Comparison of ENCODE assay signal across 9 cellular contexts in genomic region chr3:56917740-56918568, GRCh38.
A peak's percentile ranks its signal among the peaks of the same experiment; 100 is the strongest.
DNase-seq lines count a peak whose midpoint lies in the region; ATAC-seq and TF ChIP-seq lines count a peak whose summit lies in the region.
"Had no signal": no experiment of that assay in that cellular context is flagged by ENCODE, and none has a peak within 500 bp of the region (broad histone marks: within the 10 kb centered on the region; RNA-seq: fewer than 3 reads in every experiment).

No MANE protein-coding gene starts in this region.

- H3K9me3 ChIP-seq in CD4-positive, alpha-beta T cell (ENCODE audit: control insufficient read depth, low read length): no peaks in the 10 kb centered on the region
- no peaks in the 10 kb centered on the region for H3K9me3 ChIP-seq in SU-DHL-6 (ENCODE audit: insufficient read depth, low read length)
- no peaks in the 10 kb centered on the region for H3K9me3 ChIP-seq in smooth muscle cell (replicated peaks; ENCODE audit: low read depth)
- H3K9me3 ChIP-seq in A673 (ENCODE audit: low read depth, low read length, poor library complexity, severe bottlenecking): no peaks in the 10 kb centered on the region

- H3K27ac ChIP-seq in CD4-positive, alpha-beta T cell (ENCODE audit: low read depth, low read length): peak overlapping the region; percentile 75
- peak overlapping the region; percentile 69 for H3K27ac ChIP-seq in SU-DHL-6 (ENCODE audit: low read depth, low read length)
- no peak overlapping the region for H3K27ac ChIP-seq in smooth muscle cell (ENCODE audit: low read depth)
- no peak overlapping the region for H3K27ac ChIP-seq in A673 (ENCODE audit: low read depth, low read length, poor library complexity, severe bottlenecking)

- intact Hi-C loops in CD4-positive, alpha-beta T cell (cut with DNase I, micrococcal nuclease): loop anchor here (2.0 to 5.0 kb wide), 7 partner anchors 25 to 236 kb away; partner anchors contain the start of genes ARHGEF3 (in 2 of the 2) and TASOR (in 1 of the 2)
- intact Hi-C loops in A673 (cut with micrococcal nuclease; ENCODE audit: unreplicated experiment): no loop called here

- no peaks in the 10 kb centered on the region for H4K20me1 ChIP-seq in SU-DHL-6 (ENCODE audit: low read depth, low read length)
- H4K20me1 ChIP-seq in smooth muscle cell (ENCODE audit: low read depth): no peaks in the 10 kb centered on the region

- TF ChIP-seq CTCF in CD4-positive, alpha-beta T cell (IDR thresholded peaks at IDR 0.05): no peak
- no peak for TF ChIP-seq CTCF in SU-DHL-6 (IDR thresholded peaks at IDR 0.05; ENCODE audit: insufficient read depth, low read length, poor library complexity, severe bottlenecking)
- TF ChIP-seq CTCF in nephron (IDR thresholded peaks at IDR 0.05; ENCODE audit: unreplicated experiment in 3 of 3): no peak
- TF ChIP-seq CTCF in smooth muscle cell (IDR thresholded peaks at IDR 0.05; ENCODE audit: borderline replicate concordance, insufficient read depth, poor library complexity, severe bottlenecking): no peak
- TF ChIP-seq CTCF in A673 (conservative IDR thresholded peaks at IDR 0.05; ENCODE audit: low read depth, low read length): no peak

- no peak overlapping the region for H2AFZ ChIP-seq in SU-DHL-6 (ENCODE audit: low read depth, low read length, severe bottlenecking)
- no peak overlapping the region for H2AFZ ChIP-seq in smooth muscle cell (ENCODE audit: low read depth)

- H3K9me3 Mint-ChIP-seq in CD4-positive, alpha-beta T cell: no peaks in the 10 kb centered on the region
- peaks cover 2% of the 10 kb centered on the region for H3K9me3 Mint-ChIP-seq in nephron
- H3K9me3 Mint-ChIP-seq: neural crest cell had no signal

- H3K27me3 ChIP-seq in CD4-positive, alpha-beta T cell (ENCODE audit: control insufficient read depth, insufficient read depth, low read length): no peaks in the 10 kb centered on the region
- H3K27me3 ChIP-seq in SU-DHL-6 (ENCODE audit: low read length) (no peaks in the 10 kb centered on the region), smooth muscle cell (ENCODE audit: low read depth) (no peaks in the 10 kb centered on the region), A673 (replicated peaks; ENCODE audit: insufficient read depth, low read depth, low read length, poor library complexity) (no peaks in the 10 kb centered on the region)

- H3K27me3 Mint-ChIP-seq in CD4-positive, alpha-beta T cell: no peaks in the 10 kb centered on the region
- H3K27me3 Mint-ChIP-seq in nephron (ENCODE audit: low read depth): peaks cover 8% of the 10 kb centered on the region

- H3K9ac ChIP-seq in SU-DHL-6 (ENCODE audit: low read length): no peak overlapping the region
- H3K9ac ChIP-seq in smooth muscle cell (ENCODE audit: low read depth): no peak overlapping the region

- no TSS peak for BruUV-seq in A673 (replicated peaks; lab: Mats Ljungman, UMichigan)

- peak overlapping the region; percentile 65 for H3K4me2 ChIP-seq in SU-DHL-6 (ENCODE audit: low read depth, low read length, poor library complexity, severe bottlenecking)
- H3K4me2 ChIP-seq in smooth muscle cell: no peak overlapping the region

- DNase-seq in CD4-positive, alpha-beta T cell: no peak
- DNase-seq in smooth muscle cell (lab: John Stamatoyannopoulos, UW; ENCODE audit: unreplicated experiment) (no peak), cortex of kidney (lab: John Stamatoyannopoulos, UW) (no peak), A673 (ENCODE audit: low spot score) (no peak)

- H3K4me1 Mint-ChIP-seq in CD4-positive, alpha-beta T cell (ENCODE audit: low read depth): peaks cover 91% of the 10 kb centered on the region
- H3K4me1 Mint-ChIP-seq in nephron: peaks cover 50% of the 10 kb centered on the region

- 81% methylated on average over 10 of the region's 10 CpGs for WGBS in smooth muscle cell (ENCODE audit: low lambda C conversion rate)

- H3K4me3 ChIP-seq in SU-DHL-6 (ENCODE audit: insufficient read depth, low read length, poor library complexity, severe bottlenecking) (peak overlapping the region; percentile 15), smooth muscle cell (no peak overlapping the region), A673 (ENCODE audit: low read depth, low read length, poor library complexity, severe bottlenecking) (no peak overlapping the region)

- H3K36me3 ChIP-seq in SU-DHL-6 (ENCODE audit: low read length) (no peaks in the 10 kb centered on the region), smooth muscle cell (ENCODE audit: low read depth) (no peaks in the 10 kb centered on the region), A673 (ENCODE audit: insufficient read depth, low read length, poor library complexity, severe bottlenecking) (no peaks in the 10 kb centered on the region)

- POLR2A ChIA-PET in CD4-positive, alpha-beta T cell (lab: Charles Lee): interaction anchor here (0.8 to 5.5 kb wide), 13 partner anchors 10 to 235 kb away, joined by 3 to 91 read pairs (median 5); partner anchors contain the start of genes ARHGEF3 and TASOR
- POLR2A ChIA-PET in A673 (lab: Charles Lee; ENCODE audit: low non-redundant PET): no interaction called here

- H3K36me3 Mint-ChIP-seq in CD4-positive, alpha-beta T cell (ENCODE audit: low read depth): peaks cover 17% of the 10 kb centered on the region
- no peaks in the 10 kb centered on the region for H3K36me3 Mint-ChIP-seq in nephron (ENCODE audit: low read depth)

- H3K4me3 Mint-ChIP-seq in CD4-positive, alpha-beta T cell: peak overlapping the region; percentile 92
- H3K4me3 Mint-ChIP-seq in nephron: no peak overlapping the region
- H3K4me3 Mint-ChIP-seq: neural crest cell had no signal

- H3K9me2 ChIP-seq in SU-DHL-6 (replicated peaks; ENCODE audit: insufficient read depth, low read length): no peaks in the 10 kb centered on the region

- peak overlapping the region; percentile 94 for H3K27ac Mint-ChIP-seq in CD4-positive, alpha-beta T cell
- peak overlapping the region; percentile 37 to 76 (median 75) for H3K27ac Mint-ChIP-seq in nephron

- H3K4me1 ChIP-seq in smooth muscle cell (ENCODE audit: low read depth) (peaks cover 7% of the 10 kb centered on the region), A673 (ENCODE audit: insufficient read depth, low read length, poor library complexity, severe bottlenecking) (no peaks in the 10 kb centered on the region)

- CTCF ChIA-PET in CD4-positive, alpha-beta T cell (lab: Charles Lee): interaction anchor here (0.8 to 5.0 kb wide), 6 partner anchors 9 to 215 kb away, joined by 3 to 17 read pairs (median 4); no protein-coding TSS in a partner anchor
- CTCF ChIA-PET in A673 (lab: Charles Lee): no interaction called here

- no peak for ATAC-seq in CD4-positive, alpha-beta T cell (ENCODE audit: poor library complexity)
- ATAC-seq in GM19351 (IDR thresholded peaks at IDR 0.05; ENCODE audit: unreplicated experiment) (peak; percentile 61), HG03342 (IDR thresholded peaks at IDR 0.05; ENCODE audit: unreplicated experiment) (peak; percentile 76)

- H3F3A ChIP-seq in SU-DHL-6 (ENCODE audit: insufficient read depth): peaks cover 21% of the 10 kb centered on the region
- no peaks in the 10 kb centered on the region for H3F3A ChIP-seq in smooth muscle cell (ENCODE audit: low read depth)

- no peaks in the 10 kb centered on the region for H3K79me2 ChIP-seq in SU-DHL-6 (ENCODE audit: insufficient read depth, low read length)
- H3K79me2 ChIP-seq in smooth muscle cell (ENCODE audit: low read depth): no peaks in the 10 kb centered on the region

Comparison
In these comparisons a context has a peak if more than half of its experiments do, and no peak if none do; other contexts are left out.
1. H3K27ac ChIP-seq: peak in CD4-positive, alpha-beta T cell (single experiment) and SU-DHL-6 (single experiment); none in smooth muscle cell (single experiment) and A673 (single experiment).